In the genomic region with DNA sequence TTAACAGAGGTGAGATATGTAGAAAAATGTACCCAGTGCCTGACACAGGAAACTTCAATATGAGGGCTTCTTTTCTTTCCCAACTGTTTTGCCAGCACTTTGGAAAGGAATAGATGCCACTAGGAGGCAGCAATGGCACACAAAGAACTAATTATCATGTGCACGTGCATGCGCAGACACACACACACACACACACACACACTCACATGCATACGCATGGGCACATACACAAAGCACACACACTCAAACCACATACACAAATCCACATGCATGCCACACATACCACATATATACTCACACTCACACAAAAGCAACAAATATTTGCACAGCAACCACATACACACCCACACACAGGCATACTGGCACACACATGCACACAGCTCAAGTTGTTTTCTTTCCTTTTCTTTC, we compare ENCODE assay signal across 8 cellular contexts.
DNase-seq lines count a peak whose midpoint lies in the region; ATAC-seq lines count a peak whose summit lies in the region.

No MANE protein-coding gene starts in this region.

- no peak overlapping the region for H3K9ac ChIP-seq in adipocyte (ENCODE audit: low read length)

- H3K4me3 ChIP-seq in adipocyte (ENCODE audit: low read length) = no peak overlapping the region

- ATAC-seq in GM21447 (IDR thresholded peaks at IDR 0.05; ENCODE audit: unreplicated experiment) (no peak), GM21360 (IDR thresholded peaks at IDR 0.05; ENCODE audit: unreplicated experiment) (no peak)

- H3K36me3 ChIP-seq in adipocyte (ENCODE audit: control insufficient read depth, insufficient read depth, low read length, severe bottlenecking) = no peaks in the 10 kb centered on the region

- H3K9me3 ChIP-seq in adipocyte (ENCODE audit: control insufficient read depth, low read length) = peaks cover 3% of the 10 kb centered on the region

- H3K27me3 ChIP-seq in adipocyte (replicated peaks; ENCODE audit: control insufficient read depth, insufficient read depth, low read length) = peaks cover 2% of the 10 kb centered on the region

- no peaks in the 10 kb centered on the region for H3K4me1 ChIP-seq in adipocyte (ENCODE audit: control insufficient read depth, insufficient read depth, low read length)

- DNase-seq in COLO668 (lab: John Stamatoyannopoulos, UW; ENCODE audit: unreplicated experiment) (peak; percentile 41), HUDEP-2 (lab: John Stamatoyannopoulos, UW; ENCODE audit: unreplicated experiment in 76 of 76) (peak in 63 of 76 experiments; percentile 2 to 77 (median 35)), OCI-M1 (lab: John Stamatoyannopoulos, UW) (peak; percentile 35), adipocyte (ENCODE audit: low read depth) (peak; percentile 83), iPS DF 19.7 (ENCODE audit: low read depth, low spot score) (peak; percentile 33)
- DNase-seq in stimulated activated CD4-positive, alpha-beta T cell treated with anti-CD3 and anti-CD28 coated beads, Interleukin-15, amount 100 ng/mL, for 48 hours (ENCODE audit: low read depth in 2 of 2) = peak; percentile 11 to 27

Comparison
In these comparisons a context has a peak if more than half of its experiments do, and no peak if none do; other contexts are left out.
1. DNase-seq: peak in every context shown above with its lines; median percentile 83 in adipocyte; 41 in COLO668; 35 in HUDEP-2; 35 in OCI-M1; 33 in iPS DF 19.7; 19 in stimulated activated CD4-positive, alpha-beta T cell treated with anti-CD3 and anti-CD28 coated beads, Interleukin-15, amount 100 ng/mL, for 48 hours.